14 cellular contexts compared by ENCODE assay signal in the genomic region with DNA sequence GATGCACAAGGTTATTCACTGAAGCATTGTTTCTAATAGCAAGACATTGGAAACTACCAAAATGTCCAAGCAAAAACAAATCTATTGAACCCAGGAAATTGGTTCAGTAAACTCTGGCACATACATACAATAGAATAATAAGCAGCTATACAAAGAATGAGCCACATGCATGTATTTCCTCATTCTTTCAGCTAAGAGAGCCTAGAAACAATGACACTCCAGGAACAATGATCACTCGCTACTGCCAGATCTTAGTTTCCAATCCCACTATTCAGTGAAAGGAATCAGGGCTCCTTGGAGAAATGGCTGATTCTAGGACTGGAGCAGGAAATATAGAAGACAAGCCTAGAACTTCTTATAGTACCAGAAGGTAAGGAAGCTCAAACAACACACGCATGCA.
DNase-seq lines count a peak whose midpoint lies in the region; ATAC-seq and TF ChIP-seq lines count a peak whose summit lies in the region.
"Had no signal": no experiment of that assay in that cellular context is flagged by ENCODE, and none has a peak within 500 bp of the region (broad histone marks: within the 10 kb centered on the region; RNA-seq: fewer than 3 reads in every experiment).

No MANE protein-coding gene starts in this region.

- TF ChIP-seq POLR2A in IMR-90 (IDR thresholded peaks at IDR 0.05; ENCODE audit: low read depth, low read length) (no peak), erythroblast (IDR thresholded peaks at IDR 0.05; ENCODE audit: low read length) (no peak)

- H4K5ac ChIP-seq in IMR-90 (ENCODE audit: low read depth, low read length) = no peak overlapping the region

- H4K8ac ChIP-seq in IMR-90 (ENCODE audit: low read depth in 2 of 2, low read length in 2 of 2) = no peak overlapping the region

- H3K56ac ChIP-seq in IMR-90 (ENCODE audit: extremely low read depth, insufficient read depth, low read length) = no peak overlapping the region

- ATAC-seq in IMR-90 (ENCODE audit: low read depth) (no peak), GM18511 (IDR thresholded peaks at IDR 0.05; ENCODE audit: unreplicated experiment) (no peak)

- H3K79me1 ChIP-seq in IMR-90 (ENCODE audit: low read depth in 1 of 2, low read length in 2 of 2) = no peaks in the 10 kb centered on the region

- H4K20me1 ChIP-seq in IMR-90 (ENCODE audit: insufficient read depth, low read length) = no peaks in the 10 kb centered on the region

- H2BK20ac ChIP-seq in IMR-90 (ENCODE audit: low read depth, low read length) = no peak overlapping the region

- in situ Hi-C loops in IMR-90 (cut with MboI; ENCODE audit: low sequenced_read_pairs) = no loop called here

- H4K91ac ChIP-seq in IMR-90 (ENCODE audit: insufficient read depth, low read depth, low read length) = no peak overlapping the region

- no peak overlapping the region for H3K4me2 ChIP-seq in IMR-90 (ENCODE audit: low read depth, low read length)

- intact Hi-C loops in IMR-90 (cut with micrococcal nuclease) = no loop called here

- H2BK5ac ChIP-seq in IMR-90 (ENCODE audit: low read depth, low read length, poor library complexity, severe bottlenecking) = no peak overlapping the region

- H3K27me3 ChIP-seq in IMR-90 (ENCODE audit: control insufficient read depth, insufficient read depth, low read length) = no peaks in the 10 kb centered on the region; the same call in 1 of the 2 replicates

- no peak overlapping the region for H3K23ac ChIP-seq in IMR-90 (ENCODE audit: low read depth, low read length)

- no peaks in the 10 kb centered on the region for H3K9me3 ChIP-seq in IMR-90 (ENCODE audit: control insufficient read depth, insufficient read depth, low read length)

- H3K4me3 ChIP-seq in IMR-90 (ENCODE audit: insufficient read depth, low read depth, low read length) = no peak overlapping the region
- no peak overlapping the region for H3K4me3 ChIP-seq in fibroblast of pulmonary artery (replicated peaks; ENCODE audit: low read depth, low read length)

- no CpG with 5 or more reads among the region's 2 CpGs for WGBS in IMR-90 (ENCODE audit: extremely low coverage in 2 of 2, insufficient read length in 1 of 2), 2 experiments

- H2AK9ac ChIP-seq in IMR-90 (replicated peaks; ENCODE audit: low read depth, low read length, poor library complexity) = no peak overlapping the region

- H3K4me1 ChIP-seq in IMR-90 (ENCODE audit: control insufficient read depth, insufficient read depth, low read length) = peaks cover 21% of the 10 kb centered on the region

- no peak overlapping the region for H2AFZ ChIP-seq in IMR-90 (replicated peaks; ENCODE audit: low read length, poor library complexity)

- H2BK15ac ChIP-seq in IMR-90 (ENCODE audit: low read depth, low read length) = 0 out of 3 replicates have a peak overlapping the region, but pooled peaks have one; percentile 10

- no peak overlapping the region for H3K27ac ChIP-seq in IMR-90 (ENCODE audit: insufficient read depth, low read length)
- H3K27ac ChIP-seq: HL-60 had no signal

- H3K4ac ChIP-seq in IMR-90 (ENCODE audit: low read depth, low read length) = no peak overlapping the region

- no peak overlapping the region for H3K18ac ChIP-seq in IMR-90 (ENCODE audit: low read depth, low read length)

- BruUV-seq in IMR-90 (replicated peaks; lab: Mats Ljungman, UMichigan) = no TSS peak

- no peak overlapping the region for H2AK5ac ChIP-seq in IMR-90 (ENCODE audit: low read depth, low read length)

- no peak overlapping the region for H3K14ac ChIP-seq in IMR-90 (replicated peaks; ENCODE audit: low read depth, low read length)

- CTCF ChIA-PET in IMR-90 (lab: Yijun Ruan, JAX) = no interaction called here

- no peak overlapping the region for H2BK120ac ChIP-seq in IMR-90 (ENCODE audit: low read depth, low read length)

- POLR2A ChIA-PET in IMR-90 (lab: Charles Lee; ENCODE audit: unreplicated experiment) = interaction anchor here (0.6 kb wide), 1 partner anchor 214 kb away, joined by 6 read pairs; no protein-coding TSS in a partner anchor

- H3K36me3 ChIP-seq in IMR-90 (ENCODE audit: control insufficient read depth, insufficient read depth, low read length) = no peaks in the 10 kb centered on the region

- TF ChIP-seq RAD21 in IMR-90 (IDR thresholded peaks at IDR 0.05; ENCODE audit: low read length) = no peak

- no peak overlapping the region for H3K9ac ChIP-seq in IMR-90 (ENCODE audit: low read depth, low read length)

- peaks cover 14% of the 10 kb centered on the region for H3K9me1 ChIP-seq in IMR-90 (ENCODE audit: insufficient read depth, low read length)

- dilution Hi-C loops in IMR-90 (cut with HindIII; ENCODE audit: low sequenced_read_pairs, unreplicated experiment) = no loop called here

- TF ChIP-seq CTCF in IMR-90 (conservative IDR thresholded peaks at IDR 0.05; ENCODE audit: low read depth, low read length) (no peak), fibroblast of pulmonary artery (IDR thresholded peaks at IDR 0.05; ENCODE audit: low read length, missing control alignments) (no peak)

- DNase-seq in IMR-90 = no peak
- peak; percentile 58 for DNase-seq in dermis blood vessel endothelial cell
- DNase-seq in fibroblast of pulmonary artery (ENCODE audit: low read depth) = peak; percentile 50
- DNase-seq in pulmonary artery endothelial cell (ENCODE audit: low read depth, low spot score) = peak; percentile 26
- DNase-seq in erythroblast (lab: John Stamatoyannopoulos, UW) = no peak
- no peak for DNase-seq in pons (ENCODE audit: low spot score)
- DNase-seq: ACHN; C1 segment of cervical spinal cord; Calu3; CD4-positive, alpha-beta T cell; DMS 273 treated with DMSO at 0.1 percent for 48 hours; HCEC 1CT had no signal

TF ChIP-seq in IMR-90, 13 proteins besides CTCF, POLR2A, EP300 and RAD21:
- TF ChIP-seq CEBPB (IDR thresholded peaks at IDR 0.05; ENCODE audit: low read depth, low read length) (no peak), MXI1 (IDR thresholded peaks at IDR 0.05; ENCODE audit: borderline replicate concordance, low read depth, low read length) (no peak), RFX5 (IDR thresholded peaks at IDR 0.05; ENCODE audit: low read depth, low read length) (no peak), MAZ (IDR thresholded peaks at IDR 0.05; ENCODE audit: borderline replicate concordance, low read depth, low read length) (no peak), FOS (IDR thresholded peaks at IDR 0.05; ENCODE audit: low read depth, low read length) (no peak), NFE2L2 (IDR thresholded peaks at IDR 0.05; ENCODE audit: low read depth, low read length) (no peak), SMC3 (IDR thresholded peaks at IDR 0.05; ENCODE audit: low read depth, low read length) (no peak), RCOR1 (IDR thresholded peaks at IDR 0.05; ENCODE audit: insufficient replicate concordance, low read length) (no peak), CHD1 (IDR thresholded peaks at IDR 0.05; ENCODE audit: low read depth, low read length) (no peak), MAFK (IDR thresholded peaks at IDR 0.05; ENCODE audit: low read depth, low read length) (no peak), ELK1 (IDR thresholded peaks at IDR 0.05; ENCODE audit: borderline replicate concordance, low read depth, low read length) (no peak), BHLHE40 (IDR thresholded peaks at IDR 0.05; ENCODE audit: low read depth, low read length) (no peak)
- TF ChIP-seq, protein P1, sequence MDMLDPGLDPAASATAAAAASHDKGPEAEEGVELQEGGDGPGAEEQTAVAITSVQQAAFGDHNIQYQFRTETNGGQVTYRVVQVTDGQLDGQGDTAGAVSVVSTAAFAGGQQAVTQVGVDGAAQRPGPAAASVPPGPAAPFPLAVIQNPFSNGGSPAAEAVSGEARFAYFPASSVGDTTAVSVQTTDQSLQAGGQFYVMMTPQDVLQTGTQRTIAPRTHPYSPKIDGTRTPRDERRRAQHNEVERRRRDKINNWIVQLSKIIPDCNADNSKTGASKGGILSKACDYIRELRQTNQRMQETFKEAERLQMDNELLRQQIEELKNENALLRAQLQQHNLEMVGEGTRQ (IDR thresholded peaks at IDR 0.05; ENCODE audit: low read depth, low read length) = no peak

Comparison
In these comparisons a context has a peak if more than half of its experiments do, and no peak if none do; other contexts are left out.
1. DNase-seq: peak in dermis blood vessel endothelial cell (single experiment), fibroblast of pulmonary artery (single experiment) and pulmonary artery endothelial cell (single experiment); none in IMR-90 (single experiment), erythroblast (0 of 2) and pons (single experiment).